Comparison of ENCODE assay signal across 13 cellular contexts in the genomic region with DNA sequence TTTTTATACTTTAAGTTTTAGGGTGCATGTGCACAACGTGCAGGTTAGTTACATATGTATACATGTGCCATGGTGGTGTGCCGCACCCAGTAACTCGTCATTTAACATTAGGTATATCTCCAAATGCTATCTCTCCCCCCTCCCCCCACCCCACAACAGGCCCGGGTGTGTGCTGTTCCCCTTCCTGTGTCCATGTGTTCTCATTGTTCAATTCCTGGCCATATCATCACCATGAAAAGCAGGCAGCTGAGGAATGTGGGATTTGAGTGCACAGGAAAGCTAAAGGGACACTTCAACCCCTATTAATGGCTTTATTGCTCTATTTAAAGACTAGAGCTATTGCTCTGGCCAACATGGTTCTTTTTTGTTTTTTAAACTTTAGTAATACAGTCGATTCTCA. TPM values are rescaled to one million over a fixed set of nuclear protein-coding genes. Genes with fewer than 3 reads are reported as not detected.
"Had no signal": no experiment of that assay in that cellular context is flagged by ENCODE, and none has a peak within 500 bp of the region (broad histone marks: within the 10 kb centered on the region; RNA-seq: fewer than 3 reads in every experiment).

No MANE protein-coding gene starts in this region.

RNA-seq across cellular contexts. Expression of gene PDZD9, which starts 45.0 kb away (rescaled TPM):
- total RNA-seq: activated CD4-positive, alpha-beta T cell treated with anti-CD3 and anti-CD28 coated beads, Interleukin-2, amount 10 ng/mL, durations not matched to agents 24 days and 14 days; activated CD8-positive, alpha-beta memory T cell treated with anti-CD3 and anti-CD28 coated beads for 36 hours; activated CD8-positive, alpha-beta T cell treated with anti-CD3 and anti-CD28 coated beads for 36 hours; activated naive CD8-positive, alpha-beta T cell treated with anti-CD3 and anti-CD28 coated beads for 36 hours; activated T-cell treated with anti-CD3 and anti-CD28 coated beads, Interleukin-2, amount 50 U/mL, for 72 hours; activated T-helper 17 cell treated with anti-CD3 and anti-CD28 coated beads, Interleukin-2, amount 50 U/mL, for 72 hours; aorta; MCF 10A; OCI-LY7; PC-9; Right ventricle myocardium superior; T-helper 1 cell treated with Interleukin-12 subunit alpha and Interleukin-12 subunit beta and Interleukin-4 antibody, amounts not matched to agents 30 ng/mL and 1 ng/mL, for 36 hours; T-helper 2 cell treated with Interferon-gamma antibody and Interleukin-4, amounts not matched to agents 100 ng/mL and 5 ng/mL, for 36 hours had no signal
- polyA plus RNA-seq: aorta had no signal

RNA-seq across cellular contexts. Expression of gene VWA3A, which starts 46.5 kb away (rescaled TPM):
- total RNA-seq: activated CD4-positive, alpha-beta T cell treated with anti-CD3 and anti-CD28 coated beads, Interleukin-2, amount 10 ng/mL, durations not matched to agents 24 days and 14 days; activated CD8-positive, alpha-beta T cell treated with anti-CD3 and anti-CD28 coated beads for 36 hours; activated T-helper 17 cell treated with anti-CD3 and anti-CD28 coated beads, Interleukin-2, amount 50 U/mL, for 72 hours; MCF 10A; OCI-LY7; T-helper 2 cell treated with Interferon-gamma antibody and Interleukin-4, amounts not matched to agents 100 ng/mL and 5 ng/mL, for 36 hours had no signal
